In genomic region chr13:114352763-114353162, GRCh38 we compare ENCODE assay signal across 8 cellular contexts. TPM values are rescaled to one million over a fixed set of nuclear protein-coding genes. Genes with fewer than 3 reads are reported as not detected.
DNase-seq lines count a peak whose midpoint lies in the region; ATAC-seq, FAIRE-seq and TF ChIP-seq lines count a peak whose summit lies in the region.
"Not testable (repeated sequence)": the region's sequence is repeated elsewhere in the genome, so short reads cannot be mapped to it uniquely, and the experiment has no call there.

No MANE protein-coding gene starts in this region.

- not testable (repeated sequence) for H2AFZ ChIP-seq in OCI-LY7 (ENCODE audit: low read length)

- CTCF ChIA-PET in OCI-LY7 (lab: Charles Lee; ENCODE audit: unreplicated experiment); activated CD4-positive, alpha-beta T cell treated with anti-CD3 and anti-CD28 coated beads, Interleukin-2, amount 10 ng/mL, durations not matched to agents 7 days and 5 days (lab: Charles Lee): not testable (repeated sequence)

- not testable (repeated sequence) for H3K9me3 ChIP-seq in DOHH2 (ENCODE audit: control insufficient read depth, insufficient read depth, low read length); OCI-LY7 (ENCODE audit: low read length); left ventricle myocardium inferior (replicated peaks); aorta (ENCODE audit: control insufficient read depth, low read length)

- not testable (repeated sequence) for H3K4me2 ChIP-seq in DOHH2 (ENCODE audit: low read length); OCI-LY7 (ENCODE audit: low read length)

- not testable (repeated sequence) for FAIRE-seq in bronchial epithelial cell (lab: Jason Lieb, UNC)

- 65 to 70% methylated on average over 25 to 34 of the region's 34 CpGs for WGBS in aorta, 2 donors

- not testable (repeated sequence) for H3K36me3 Mint-ChIP-seq in activated CD4-positive, alpha-beta T cell treated with anti-CD3 and anti-CD28 coated beads, Interleukin-2, amount 10 ng/mL, durations not matched to agents 7 days and 5 days (ENCODE audit: low read depth); osteocyte (ENCODE audit: unreplicated experiment)

- not testable (repeated sequence) for H4K20me1 ChIP-seq in DOHH2 (ENCODE audit: control insufficient read depth, insufficient read depth, low read depth, low read length); OCI-LY7 (ENCODE audit: insufficient read depth, low read length)

- peak; percentile 51 for TF ChIP-seq CTCF in DOHH2 (IDR thresholded peaks at IDR 0.05; ENCODE audit: low read depth, low read length, poor library complexity, severe bottlenecking)
- TF ChIP-seq CTCF in OCI-LY7 (conservative IDR thresholded peaks at IDR 0.05; ENCODE audit: low read length): peak; percentile 53
- TF ChIP-seq CTCF in bronchial epithelial cell (IDR thresholded peaks at IDR 0.05; ENCODE audit: insufficient read depth, low read length, severe bottlenecking): peak; percentile 30
- peak; percentile 59 for TF ChIP-seq CTCF in left ventricle myocardium inferior (IDR thresholded peaks at IDR 0.05; ENCODE audit: borderline replicate concordance)
- peak; percentile 49 for TF ChIP-seq CTCF in osteocyte (IDR thresholded peaks at IDR 0.05)

- not testable (repeated sequence) for H3K4me1 Mint-ChIP-seq in activated CD4-positive, alpha-beta T cell treated with anti-CD3 and anti-CD28 coated beads, Interleukin-2, amount 10 ng/mL, durations not matched to agents 7 days and 5 days; osteocyte (ENCODE audit: unreplicated experiment)

- not testable (repeated sequence) for H3K4me1 ChIP-seq in DOHH2 (ENCODE audit: control insufficient read depth, low read length); OCI-LY7 (ENCODE audit: insufficient read depth, low read length, poor library complexity, severe bottlenecking); left ventricle myocardium inferior; aorta (ENCODE audit: control insufficient read depth in 1 of 2, insufficient read depth in 2 of 2, low read length in 2 of 2)

- DNase-seq in KBM-7 (peak; percentile 62), left ventricle myocardium inferior (peak; percentile 65), osteocyte (ENCODE audit: extremely low spot score, unreplicated experiment) (peak; percentile 89), aorta (peak; percentile 53 to 80)
- not testable (repeated sequence) for DNase-seq in OCI-LY7 (ENCODE audit: low spot score); bronchial epithelial cell (ENCODE audit: low read depth)
- DNase-seq in activated CD4-positive, alpha-beta T cell treated with anti-CD3 and anti-CD28 coated beads, Interleukin-2, amount 10 ng/mL, durations not matched to agents 7 days and 5 days: peak; percentile 19

- H3K9me2 ChIP-seq in DOHH2 (replicated peaks; ENCODE audit: control insufficient read depth, low read length); OCI-LY7 (ENCODE audit: insufficient read depth, low read length): not testable (repeated sequence)

- not testable (repeated sequence) for H3K36me3 ChIP-seq in DOHH2 (ENCODE audit: control insufficient read depth, low read length); OCI-LY7 (ENCODE audit: insufficient read depth, low read length); bronchial epithelial cell (ENCODE audit: control insufficient read depth, insufficient read depth, low read length); left ventricle myocardium inferior; aorta (ENCODE audit: control insufficient read depth in 1 of 2, insufficient read depth in 2 of 2, low read length in 1 of 2)

- ATAC-seq in aorta (ENCODE audit: low FRiP score): not testable (repeated sequence)

- H3K27ac ChIP-seq in DOHH2 (ENCODE audit: low read depth, low read length); OCI-LY7 (ENCODE audit: low read depth, low read length, poor library complexity, severe bottlenecking); left ventricle myocardium inferior (replicated peaks); aorta (ENCODE audit: low read depth in 1 of 2, low read length in 2 of 2): not testable (repeated sequence)

- BruUV-seq in OCI-LY7 (replicated peaks; lab: Mats Ljungman, UMichigan): not testable (repeated sequence)

- not testable (repeated sequence) for H3K4me3 ChIP-seq in DOHH2 (ENCODE audit: low read length); OCI-LY7 (ENCODE audit: low read depth, low read length, poor library complexity, severe bottlenecking); bronchial epithelial cell (ENCODE audit: low read depth, low read length); left ventricle myocardium inferior; aorta (ENCODE audit: low read length in 2 of 2)

- H3K27me3 ChIP-seq in DOHH2 (ENCODE audit: control insufficient read depth, low read length); bronchial epithelial cell (ENCODE audit: control insufficient read depth, insufficient read depth, low read length); left ventricle myocardium inferior (ENCODE audit: low read depth); aorta (ENCODE audit: control insufficient read depth in 1 of 2, insufficient read depth in 2 of 2, low read length in 1 of 2): not testable (repeated sequence)

- H3F3A ChIP-seq in DOHH2 (ENCODE audit: control insufficient read depth, insufficient read depth): not testable (repeated sequence)

- H3K27me3 Mint-ChIP-seq in activated CD4-positive, alpha-beta T cell treated with anti-CD3 and anti-CD28 coated beads, Interleukin-2, amount 10 ng/mL, durations not matched to agents 7 days and 5 days: peaks cover 28% of the 10 kb centered on the region
- H3K27me3 Mint-ChIP-seq in osteocyte (ENCODE audit: unreplicated experiment): peaks cover 30% of the 10 kb centered on the region

- intact Hi-C loops in OCI-LY7 (cut with micrococcal nuclease; ENCODE audit: unreplicated experiment); left ventricle myocardium inferior (cut with micrococcal nuclease); aorta (cut with DNase I): not testable (repeated sequence)

- POLR2A ChIA-PET in OCI-LY7 (lab: Charles Lee); activated CD4-positive, alpha-beta T cell treated with anti-CD3 and anti-CD28 coated beads, Interleukin-2, amount 10 ng/mL, durations not matched to agents 7 days and 5 days (lab: Charles Lee): not testable (repeated sequence)

- H3K9me3 Mint-ChIP-seq in activated CD4-positive, alpha-beta T cell treated with anti-CD3 and anti-CD28 coated beads, Interleukin-2, amount 10 ng/mL, durations not matched to agents 7 days and 5 days; osteocyte (ENCODE audit: unreplicated experiment): not testable (repeated sequence)

- not testable (repeated sequence) for H3K79me2 ChIP-seq in DOHH2 (ENCODE audit: control insufficient read depth, low read length); OCI-LY7 (ENCODE audit: insufficient read depth, low read depth, low read length)

- H3K27ac Mint-ChIP-seq in activated CD4-positive, alpha-beta T cell treated with anti-CD3 and anti-CD28 coated beads, Interleukin-2, amount 10 ng/mL, durations not matched to agents 7 days and 5 days; osteocyte (ENCODE audit: unreplicated experiment): not testable (repeated sequence)

- H3K4me3 Mint-ChIP-seq in activated CD4-positive, alpha-beta T cell treated with anti-CD3 and anti-CD28 coated beads, Interleukin-2, amount 10 ng/mL, durations not matched to agents 7 days and 5 days; osteocyte (ENCODE audit: unreplicated experiment): not testable (repeated sequence)

- in situ Hi-C loops in KBM-7 (cut with MboI; ENCODE audit: low pct_unique_long_range_greater_than_20kb, low sequenced_read_pairs): not testable (repeated sequence)

RNA-seq across cellular contexts. Expression of gene CHAMP1, which starts 38.5 kb away (rescaled TPM):
- total RNA-seq in OCI-LY7 (2014; rRNA removed; shearing (Covaris generic)): 12.4 and 13.6 TPM in 2 replicates
- 37.9 and 42.8 TPM in 2 replicates for total RNA-seq in OCI-LY7 (2022)
- 10 to 100 TPM; 31.9 to 34.8 TPM for total RNA-seq in activated CD4-positive, alpha-beta T cell treated with anti-CD3 and anti-CD28 coated beads, Interleukin-2, amount 10 ng/mL, durations not matched to agents 7 days and 5 days
- 5.5 and 6.3 TPM in 2 replicates for total RNA-seq in bronchial epithelial cell
- 9.0 TPM for total RNA-seq in left ventricle myocardium inferior
- total RNA-seq in osteocyte: 22.4 and 23.2 TPM in 2 replicates
- 10 to 100 TPM; 15.5 to 16.4 TPM for total RNA-seq in aorta
- polyA plus RNA-seq in aorta: 1 to 10 TPM; 5.2 to 6.5 TPM
